33 cellular contexts compared by ENCODE assay signal in genomic region chr7:93895859-93896258, GRCh38. TPM values are rescaled to one million over a fixed set of nuclear protein-coding genes. Genes with fewer than 3 reads are reported as not detected.
"Had no signal": no experiment of that assay in that cellular context is flagged by ENCODE, and none has a peak within 500 bp of the region (broad histone marks: within the 10 kb centered on the region; RNA-seq: fewer than 3 reads in every experiment).

No MANE protein-coding gene starts in this region.

- H3K9me3 ChIP-seq: colonic mucosa, esophagus squamous epithelium, gastrocnemius medialis, heart right ventricle, left lung, lower lobe of right lung, mucosa of descending colon had no signal

- H3K4me1 ChIP-seq: colonic mucosa, gastrocnemius medialis, left lung had no signal

- ATAC-seq: effector memory CD8-positive, alpha-beta T cell; esophagus mucosa; gastrocnemius medialis; left lung; lower lobe of right lung; mucosa of descending colon; naive thymus-derived CD8-positive, alpha-beta T cell had no signal

- H3K27ac ChIP-seq: colonic mucosa, epithelial cell of prostate, esophagus squamous epithelium, gastrocnemius medialis, left lung, lower lobe of right lung had no signal

- H3K36me3 Mint-ChIP-seq: mesothelial cell of epicardium; naive B cell; naive thymus-derived CD8-positive, alpha-beta T cell had no signal

- H3K27ac Mint-ChIP-seq: dendritic cell treated with granulocyte-macrophage colony-stimulating factor and Interleukin-4, amounts not matched to agents 40 ng/mL and 50 ng/mL, for 4 days; effector memory CD8-positive, alpha-beta T cell; mesothelial cell of epicardium; naive B cell; naive thymus-derived CD8-positive, alpha-beta T cell had no signal

- H3K36me3 ChIP-seq: colonic mucosa, esophagus squamous epithelium, gastrocnemius medialis, heart right ventricle, left lung, lower lobe of right lung had no signal

- DNase-seq: colonic mucosa; cortex of kidney; effector CD8-positive, alpha-beta T cell; effector memory CD8-positive, alpha-beta T cell; esophagus squamous epithelium; foreskin fibroblast; foreskin melanocyte; gastrocnemius medialis; glutamatergic neuron; head of caudate nucleus; heart right ventricle; hippocampal formation; left cardiac atrium; left lung; left ventricle myocardium superior; lower lobe of right lung; mesenchymal stem cell; mucosa of descending colon; naive B cell; naive thymus-derived CD8-positive, alpha-beta T cell had no signal

- H3K4me3 Mint-ChIP-seq: dendritic cell treated with granulocyte-macrophage colony-stimulating factor and Interleukin-4, amounts not matched to agents 40 ng/mL and 50 ng/mL, for 4 days; effector memory CD8-positive, alpha-beta T cell; mesothelial cell of epicardium; naive B cell; naive thymus-derived CD8-positive, alpha-beta T cell had no signal

- H3K4me3 ChIP-seq: colonic mucosa, esophagus squamous epithelium, gastrocnemius medialis, heart right ventricle, left lung, lower lobe of right lung, mucosa of descending colon had no signal

- H3K9me3 Mint-ChIP-seq: dendritic cell treated with granulocyte-macrophage colony-stimulating factor and Interleukin-4, amounts not matched to agents 40 ng/mL and 50 ng/mL, for 4 days; effector memory CD8-positive, alpha-beta T cell; mesothelial cell of epicardium had no signal

RNA-seq across cellular contexts. Expression of gene TFPI2, which starts 5.3 kb away (rescaled TPM):
- total RNA-seq: naive thymus-derived CD8-positive, alpha-beta T cell had no signal
- polyA plus RNA-seq: naive thymus-derived CD8-positive, alpha-beta T cell had no signal

RNA-seq across cellular contexts. Expression of gene GNGT1, which starts 10.5 kb away (rescaled TPM):
- total RNA-seq: colonic mucosa; dermis microvascular lymphatic vessel endothelial cell; endothelial cell of umbilical vein; esophagus squamous epithelium; gastrocnemius medialis; glomerular endothelial cell; heart right ventricle; kidney epithelial cell; left cardiac atrium; left lung; left ventricle myocardium superior; lower leg skin; lower lobe of right lung; lung microvascular endothelial cell; mesenteric fat pad; mesothelial cell of epicardium; mucosa of descending colon; myocyte; naive thymus-derived CD8-positive, alpha-beta T cell had no signal
- polyA plus RNA-seq: endothelial cell of umbilical vein; heart right ventricle; keratinocyte; naive thymus-derived CD8-positive, alpha-beta T cell had no signal

RNA-seq across cellular contexts. Expression of gene GNG11, which starts 25.7 kb away (rescaled TPM):
- polyA plus RNA-seq: naive thymus-derived CD8-positive, alpha-beta T cell had no signal
